5 cellular contexts compared by ENCODE assay signal in the genomic region with DNA sequence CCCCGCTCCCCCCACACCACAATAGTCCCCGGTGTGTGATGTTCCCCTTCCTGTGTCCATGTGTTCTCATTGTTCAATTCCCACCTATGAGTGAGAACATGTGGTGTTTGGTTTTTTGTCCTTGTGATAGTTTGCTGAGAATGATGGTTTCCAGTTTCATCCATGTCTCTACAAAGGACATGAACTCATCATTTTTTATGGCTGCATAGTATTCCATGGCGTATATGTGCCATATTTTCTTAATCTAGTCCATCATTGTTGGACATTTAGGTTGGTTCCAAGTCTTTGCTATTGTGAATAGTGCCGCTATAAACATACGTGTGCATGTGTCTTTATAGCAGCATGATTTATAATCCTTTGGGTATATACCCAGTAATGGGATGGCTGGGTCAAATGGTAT. TPM values are rescaled to one million over a fixed set of nuclear protein-coding genes. Genes with fewer than 3 reads are reported as not detected.
"Had no signal": no experiment of that assay in that cellular context is flagged by ENCODE, and none has a peak within 500 bp of the region (broad histone marks: within the 10 kb centered on the region; RNA-seq: fewer than 3 reads in every experiment).

No MANE protein-coding gene starts in this region.

RNA-seq across cellular contexts. Expression of a gene that starts 11.1 kb away (rescaled TPM):
- total RNA-seq: GM23338, H1, H4, H7, H9 had no signal
- polyA plus RNA-seq: H1 had no signal
